8 cellular contexts compared by ENCODE assay signal in genomic region chr17:45302649-45303173, GRCh38. TPM values are rescaled to one million over a fixed set of nuclear protein-coding genes. Genes with fewer than 3 reads are reported as not detected.
A peak's percentile ranks its signal among the peaks of the same experiment; 100 is the strongest.
DNase-seq lines count a peak whose midpoint lies in the region; ATAC-seq and TF ChIP-seq lines count a peak whose summit lies in the region.
"Had no signal": no experiment of that assay in that cellular context is flagged by ENCODE, and none has a peak within 500 bp of the region (broad histone marks: within the 10 kb centered on the region; RNA-seq: fewer than 3 reads in every experiment).

No MANE protein-coding gene starts in this region.

- peak overlapping the region; percentile 35 to 95 (median 77) for H3K27ac ChIP-seq in heart left ventricle
- H3K27ac ChIP-seq: SJSA1 had no signal

- no peaks in the 10 kb centered on the region for H3K27me3 Mint-ChIP-seq in T-helper 2 cell treated with Interferon-gamma antibody and Interleukin-4, amounts not matched to agents 5 μg/mL and 100 μg/mL, for 36 hours (ENCODE audit: low read depth)
- no peaks in the 10 kb centered on the region for H3K27me3 Mint-ChIP-seq in stimulated activated naive B cell treated with anti-CD40 and anti-IgM and Interleukin-4, amounts not matched to agents 10 μg/mL and 1 μg/mL and 100 μg/mL, for 72 hours
- peaks cover 1% of the 10 kb centered on the region for H3K27me3 Mint-ChIP-seq in endothelial cell (ENCODE audit: unreplicated experiment)

- peaks cover 0 to 7% (median 0%) of the 10 kb centered on the region in 9 donors for H3K36me3 ChIP-seq in heart left ventricle

- TF ChIP-seq CTCF in heart left ventricle (IDR thresholded peaks at IDR 0.05): no peak
- no peak for TF ChIP-seq CTCF in endothelial cell (IDR thresholded peaks at IDR 0.05; ENCODE audit: unreplicated experiment)

- intact Hi-C loops in heart left ventricle (cut with DNase I): no loop called here

- peak overlapping the region; percentile 81 for H3K4me3 Mint-ChIP-seq in T-helper 2 cell treated with Interferon-gamma antibody and Interleukin-4, amounts not matched to agents 5 μg/mL and 100 μg/mL, for 36 hours
- H3K4me3 Mint-ChIP-seq in stimulated activated naive B cell treated with anti-CD40 and anti-IgM and Interleukin-4, amounts not matched to agents 10 μg/mL and 1 μg/mL and 100 μg/mL, for 72 hours: peak overlapping the region; percentile 81 to 87
- H3K4me3 Mint-ChIP-seq in endothelial cell (ENCODE audit: unreplicated experiment): no peak overlapping the region

- no peaks in the 10 kb centered on the region for H3K9me3 Mint-ChIP-seq in T-helper 2 cell treated with Interferon-gamma antibody and Interleukin-4, amounts not matched to agents 5 μg/mL and 100 μg/mL, for 36 hours
- no peaks in the 10 kb centered on the region for H3K9me3 Mint-ChIP-seq in stimulated activated naive B cell treated with anti-CD40 and anti-IgM and Interleukin-4, amounts not matched to agents 10 μg/mL and 1 μg/mL and 100 μg/mL, for 72 hours
- H3K9me3 Mint-ChIP-seq in endothelial cell (ENCODE audit: unreplicated experiment): no peaks in the 10 kb centered on the region

- H3K27ac Mint-ChIP-seq in T-helper 2 cell treated with Interferon-gamma antibody and Interleukin-4, amounts not matched to agents 5 μg/mL and 100 μg/mL, for 36 hours: peak overlapping the region; percentile 86
- peak overlapping the region; percentile 98 for H3K27ac Mint-ChIP-seq in stimulated activated naive B cell treated with anti-CD40 and anti-IgM and Interleukin-4, amounts not matched to agents 10 μg/mL and 1 μg/mL and 100 μg/mL, for 72 hours
- H3K27ac Mint-ChIP-seq in endothelial cell (ENCODE audit: unreplicated experiment): no peak overlapping the region

- H3K4me1 Mint-ChIP-seq in T-helper 2 cell treated with Interferon-gamma antibody and Interleukin-4, amounts not matched to agents 5 μg/mL and 100 μg/mL, for 36 hours (ENCODE audit: low read depth): peaks cover 66% of the 10 kb centered on the region
- peaks cover 57 to 86% of the 10 kb centered on the region in 2 donors for H3K4me1 Mint-ChIP-seq in stimulated activated naive B cell treated with anti-CD40 and anti-IgM and Interleukin-4, amounts not matched to agents 10 μg/mL and 1 μg/mL and 100 μg/mL, for 72 hours
- peaks cover 6% of the 10 kb centered on the region for H3K4me1 Mint-ChIP-seq in endothelial cell (ENCODE audit: unreplicated experiment)

- H3K4me3 ChIP-seq in heart left ventricle: peak overlapping the region in 1 of 12 donors; percentile 25
- H3K4me3 ChIP-seq: SJSA1 had no signal

- WGBS in heart left ventricle, 4 donors: 60 to 71% (median 66%) methylated on average over 10 of the region's 10 CpGs

- H3K9me3 ChIP-seq in heart left ventricle: no peaks in the 10 kb centered on the region
- H3K9me3 ChIP-seq: SJSA1 had no signal

- TF ChIP-seq POLR2A in heart left ventricle (IDR thresholded peaks at IDR 0.05): no peak

- H3K27me3 ChIP-seq in heart left ventricle: no peaks in the 10 kb centered on the region
- H3K27me3 ChIP-seq: SJSA1 had no signal

- peak; percentile 64 for DNase-seq in T-helper 2 cell treated with Interferon-gamma antibody and Interleukin-4, amounts not matched to agents 5 μg/mL and 100 μg/mL, for 36 hours (ENCODE audit: low spot score)
- peak in 3 of 5 donors; percentile 45 to 72 (median 54) for DNase-seq in heart left ventricle
- peak; percentile 71 for DNase-seq in stimulated activated naive B cell treated with anti-CD40 and anti-IgM and Interleukin-4, amounts not matched to agents 10 μg/mL and 1 μg/mL and 100 μg/mL, for 72 hours
- no peak for DNase-seq in activated effector memory CD4-positive, alpha-beta T cell treated with Interleukin-2 at 50 U/mL for 16 hours
- no peak for DNase-seq in endothelial cell (ENCODE audit: low spot score)

- H3K4me1 ChIP-seq in heart left ventricle: peaks cover 6 to 98% (median 72%) of the 10 kb centered on the region in 12 donors

- H3K36me3 Mint-ChIP-seq in T-helper 2 cell treated with Interferon-gamma antibody and Interleukin-4, amounts not matched to agents 5 μg/mL and 100 μg/mL, for 36 hours (ENCODE audit: low read depth): peaks cover 35% of the 10 kb centered on the region
- H3K36me3 Mint-ChIP-seq in stimulated activated naive B cell treated with anti-CD40 and anti-IgM and Interleukin-4, amounts not matched to agents 10 μg/mL and 1 μg/mL and 100 μg/mL, for 72 hours: peaks cover 41 to 77% of the 10 kb centered on the region in 2 donors
- no peaks in the 10 kb centered on the region for H3K36me3 Mint-ChIP-seq in endothelial cell (ENCODE audit: low read depth, unreplicated experiment)

- ATAC-seq in GM18520 (IDR thresholded peaks at IDR 0.05; ENCODE audit: unreplicated experiment) (peak; percentile 38), HG02763 (IDR thresholded peaks at IDR 0.05; ENCODE audit: unreplicated experiment) (peak; percentile 49), heart left ventricle (peak; percentile 39 to 70 (median 51))
- ATAC-seq in stimulated activated naive B cell treated with anti-CD40 and anti-IgM and Interleukin-4, amounts not matched to agents 10 μg/mL and 1 μg/mL and 100 μg/mL, for 72 hours (replicated peaks): peak; percentile 65 to 66

RNA-seq across cellular contexts. Expression of gene MAP3K14, which starts 14.1 kb away (rescaled TPM):
- total RNA-seq in heart left ventricle (10 to 100 TPM in 8 of 9 donors, 1 to 10 TPM in 1; 9.9 to 21.9 (median 12.7) TPM), endothelial cell (ENCODE audit: unreplicated experiment) (5.2 TPM)
- 10 to 100 TPM in 1 of 2 donors, 1 to 10 TPM in 1; 9.0 to 11.2 TPM for polyA plus RNA-seq in heart left ventricle

RNA-seq across cellular contexts. Expression of gene SPATA32, which starts 40.8 kb away (rescaled TPM):
- not detected for total RNA-seq in heart left ventricle
- not detected for polyA plus RNA-seq in heart left ventricle
- total RNA-seq in endothelial cell (ENCODE audit: unreplicated experiment): not detected
- total RNA-seq: SJSA1 had no signal

Comparison
In these comparisons a context has a peak if more than half of its experiments do, and no peak if none do; other contexts are left out.
1. DNase-seq: peak in T-helper 2 cell treated with Interferon-gamma antibody and Interleukin-4, amounts not matched to agents 5 μg/mL and 100 μg/mL, for 36 hours (single experiment), heart left ventricle (3 of 5) and stimulated activated naive B cell treated with anti-CD40 and anti-IgM and Interleukin-4, amounts not matched to agents 10 μg/mL and 1 μg/mL and 100 μg/mL, for 72 hours (single experiment); none in activated effector memory CD4-positive, alpha-beta T cell treated with Interleukin-2 at 50 U/mL for 16 hours (single experiment) and endothelial cell (single experiment).
2. Peak in every context shown above with its lines, with median percentiles within 50 percentile points of each other: ATAC-seq.